Comparison of ENCODE assay signal across 13 cellular contexts in the genomic region with DNA sequence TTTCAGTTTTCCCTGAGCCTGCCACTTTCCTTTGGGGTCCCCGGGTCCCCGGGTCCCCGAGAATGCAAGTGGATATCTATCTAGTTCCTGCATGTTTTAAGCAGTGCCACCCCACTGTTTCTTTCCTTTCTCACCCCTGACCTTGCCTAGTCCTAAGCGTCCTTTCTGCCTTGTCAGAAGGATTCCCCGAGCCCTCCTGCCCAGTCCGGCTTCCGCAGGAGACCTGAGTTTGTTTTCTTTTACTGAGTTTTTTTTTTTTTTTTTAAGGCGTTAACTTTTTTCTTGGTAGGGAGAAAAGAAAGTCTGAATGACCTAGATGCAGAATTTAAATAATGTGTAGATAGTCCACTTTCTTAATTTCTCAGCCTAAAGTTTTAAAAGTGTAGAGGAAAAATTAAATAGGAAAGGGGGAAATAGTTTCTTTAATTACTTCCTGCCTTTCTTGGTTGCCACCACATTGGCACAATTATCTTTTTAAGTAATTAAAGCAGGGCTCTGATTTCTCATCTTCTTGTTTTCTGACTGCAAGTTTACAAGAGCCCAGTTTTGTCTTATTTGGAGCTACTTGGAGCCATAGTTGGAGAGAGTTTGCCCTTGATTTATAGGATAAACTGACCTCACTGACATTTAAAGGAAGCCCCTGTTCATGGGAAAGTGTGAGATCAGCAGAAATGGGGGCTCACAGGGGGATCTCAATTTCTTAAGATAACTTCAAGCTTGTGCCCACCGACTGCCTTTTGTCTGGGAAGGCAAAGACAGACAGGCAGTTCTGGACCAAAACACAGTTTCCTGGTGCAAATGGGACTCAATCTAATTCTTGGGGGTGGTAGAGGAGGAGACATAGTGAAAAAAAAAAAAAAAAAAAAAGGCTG. TPM values are rescaled to one million over a fixed set of nuclear protein-coding genes. Genes with fewer than 3 reads are reported as not detected.
DNase-seq lines count a peak whose midpoint lies in the region; ATAC-seq and TF ChIP-seq lines count a peak whose summit lies in the region.
"Had no signal": no experiment of that assay in that cellular context is flagged by ENCODE, and none has a peak within 500 bp of the region (broad histone marks: within the 10 kb centered on the region; RNA-seq: fewer than 3 reads in every experiment).

No MANE protein-coding gene starts in this region.

- H3K27me3 Mint-ChIP-seq in activated naive CD8-positive, alpha-beta T cell = peaks cover 55% of the 10 kb centered on the region
- H3K27me3 Mint-ChIP-seq in activated naive CD8-positive, alpha-beta T cell treated with anti-CD3 and anti-CD28 coated beads, Interleukin-2, amount 50 U/mL, for 24 hours = peaks cover 78% of the 10 kb centered on the region
- H3K27me3 Mint-ChIP-seq in T-cell = peaks cover 61 to 80% of the 10 kb centered on the region in 2 donors

- peaks cover 5% of the 10 kb centered on the region for H3K9me3 Mint-ChIP-seq in activated naive CD8-positive, alpha-beta T cell (ENCODE audit: low read depth)
- H3K9me3 Mint-ChIP-seq in activated naive CD8-positive, alpha-beta T cell treated with anti-CD3 and anti-CD28 coated beads, Interleukin-2, amount 50 U/mL, for 24 hours = peaks cover 3% of the 10 kb centered on the region
- no peaks in the 10 kb centered on the region for H3K9me3 Mint-ChIP-seq in T-cell
- H3K9me3 Mint-ChIP-seq: natural killer cell treated with Interleukin-12 subunit alpha and Interleukin-12 subunit beta and Interleukin-15 and Interleukin-18, amount 100 ng/mL, for 72 hours had no signal

- no peaks in the 10 kb centered on the region for H3K9me3 ChIP-seq in iPS-15b (ENCODE audit: control insufficient read depth, insufficient read depth, low read length)
- H3K9me3 ChIP-seq in tibial artery = no peaks in the 10 kb centered on the region

- peaks cover 3% of the 10 kb centered on the region for H3K36me3 Mint-ChIP-seq in activated naive CD8-positive, alpha-beta T cell
- H3K36me3 Mint-ChIP-seq in activated naive CD8-positive, alpha-beta T cell treated with anti-CD3 and anti-CD28 coated beads, Interleukin-2, amount 50 U/mL, for 24 hours (ENCODE audit: low read depth) = peaks cover 7% of the 10 kb centered on the region
- no peaks in the 10 kb centered on the region for H3K36me3 Mint-ChIP-seq in T-cell

- DNase-seq in activated naive CD8-positive, alpha-beta T cell treated with anti-CD3 and anti-CD28 coated beads, Interleukin-2, amount 50 U/mL, for 24 hours = no peak
- DNase-seq in T-cell (no peak), tibial artery (no peak), NCI-H1105 treated with DMSO at 0.1 percent for 48 hours (lab: John Stamatoyannopoulos, UW) (no peak), NCI-H146 treated with DMSO at 0.1 percent for 48 hours (lab: John Stamatoyannopoulos, UW; ENCODE audit: unreplicated experiment) (no peak)
- DNase-seq: amygdala, NCI-H1417 treated with DMSO at 0.1 percent for 48 hours, NCI-H510A had no signal

- no peak overlapping the region for H3K27ac Mint-ChIP-seq in activated naive CD8-positive, alpha-beta T cell
- H3K27ac Mint-ChIP-seq in activated naive CD8-positive, alpha-beta T cell treated with anti-CD3 and anti-CD28 coated beads, Interleukin-2, amount 50 U/mL, for 24 hours = no peak overlapping the region
- no peak overlapping the region for H3K27ac Mint-ChIP-seq in T-cell
- H3K27ac Mint-ChIP-seq: natural killer cell treated with Interleukin-12 subunit alpha and Interleukin-12 subunit beta and Interleukin-15 and Interleukin-18, amount 100 ng/mL, for 72 hours had no signal

- POLR2A ChIA-PET in T-cell (lab: Charles Lee) = no interaction called here

- no peaks in the 10 kb centered on the region for H3K36me3 ChIP-seq in iPS-15b (ENCODE audit: control insufficient read depth, insufficient read depth, low read length)
- H3K36me3 ChIP-seq in tibial artery = no peaks in the 10 kb centered on the region

- peak overlapping the region in 1 of 2 donors; percentile 35 for H3K27ac ChIP-seq in tibial artery

- H3K27me3 ChIP-seq in iPS-15b (ENCODE audit: control insufficient read depth, insufficient read depth, low read length) (peaks cover 95% of the 10 kb centered on the region), tibial artery (peaks cover 8 to 87% of the 10 kb centered on the region in 2 donors)

- no peak overlapping the region for H3K9ac ChIP-seq in iPS-15b (ENCODE audit: low read depth, low read length)

- ATAC-seq in activated naive CD8-positive, alpha-beta T cell treated with anti-CD3 and anti-CD28 coated beads, Interleukin-2, amount 50 U/mL, for 24 hours = no peak
- ATAC-seq in T-cell (replicated peaks in 1 of 4) (no peak), GM18519 (IDR thresholded peaks at IDR 0.05; ENCODE audit: low FRiP score, unreplicated experiment) (no peak)
- ATAC-seq: natural killer cell treated with Interleukin-12 subunit alpha and Interleukin-12 subunit beta and Interleukin-15 and Interleukin-18, amount 100 ng/mL, for 72 hours had no signal

- peak overlapping the region; percentile 60 for H3K4me3 Mint-ChIP-seq in activated naive CD8-positive, alpha-beta T cell
- H3K4me3 Mint-ChIP-seq in activated naive CD8-positive, alpha-beta T cell treated with anti-CD3 and anti-CD28 coated beads, Interleukin-2, amount 50 U/mL, for 24 hours = no peak overlapping the region
- peak overlapping the region; percentile 34 to 56 (median 49) for H3K4me3 Mint-ChIP-seq in T-cell
- H3K4me3 Mint-ChIP-seq: natural killer cell treated with Interleukin-12 subunit alpha and Interleukin-12 subunit beta and Interleukin-15 and Interleukin-18, amount 100 ng/mL, for 72 hours had no signal

- H3K4me1 ChIP-seq in iPS-15b (ENCODE audit: control insufficient read depth, insufficient read depth, low read length) (peaks cover 2% of the 10 kb centered on the region), tibial artery (peaks cover 0 to 41% (median 35%) of the 10 kb centered on the region in 4 donors)

- peaks cover 48% of the 10 kb centered on the region for H3K4me1 Mint-ChIP-seq in activated naive CD8-positive, alpha-beta T cell (ENCODE audit: low read depth)
- H3K4me1 Mint-ChIP-seq in activated naive CD8-positive, alpha-beta T cell treated with anti-CD3 and anti-CD28 coated beads, Interleukin-2, amount 50 U/mL, for 24 hours = peaks cover 29% of the 10 kb centered on the region
- peaks cover 30 to 46% (median 36%) of the 10 kb centered on the region in 3 donors for H3K4me1 Mint-ChIP-seq in T-cell

- no peak for TF ChIP-seq CTCF in tibial artery (IDR thresholded peaks at IDR 0.05)

- CTCF ChIA-PET in T-cell (lab: Charles Lee) = no interaction called here

- H3K4me3 ChIP-seq in iPS-15b (ENCODE audit: low read depth, low read length) (peak overlapping the region; percentile 16), tibial artery (peak overlapping the region; percentile 48 to 57)

- intact Hi-C loops in tibial artery (cut with DNase I; ENCODE audit: low total_unique reads) = no loop called here

RNA-seq across cellular contexts. Expression of a gene that starts 2.9 kb away (rescaled TPM):
- under 1 TPM in 2 of 5 donors, not detected in 3; 0.16 to 0.23 TPM for total RNA-seq in T-cell
- total RNA-seq: dermis microvascular lymphatic vessel endothelial cell; natural killer cell treated with Interleukin-12 subunit alpha and Interleukin-12 subunit beta and Interleukin-15 and Interleukin-18, amount 100 ng/mL, for 72 hours had no signal
